In genomic region chr1:155082301-155082940, GRCh38 we compare ENCODE assay signal across 8 cellular contexts. TPM values are rescaled to one million over a fixed set of nuclear protein-coding genes. Genes with fewer than 3 reads are reported as not detected.
DNase-seq lines count a peak whose midpoint lies in the region; ATAC-seq and TF ChIP-seq lines count a peak whose summit lies in the region.
"Had no signal": no experiment of that assay in that cellular context is flagged by ENCODE, and none has a peak within 500 bp of the region (broad histone marks: within the 10 kb centered on the region; RNA-seq: fewer than 3 reads in every experiment).

No MANE protein-coding gene starts in this region.

- H3K4me2 ChIP-seq in Karpas-422 (ENCODE audit: low read depth, low read length, poor library complexity, severe bottlenecking), result peak overlapping the region; percentile 3

- H3K27ac ChIP-seq in Karpas-422 (ENCODE audit: low read length) (no peak overlapping the region), coronary artery (no peak overlapping the region)
- H3K27ac ChIP-seq: pancreas had no signal

- H3K9me3 Mint-ChIP-seq in Calu3 (ENCODE audit: low read depth, unreplicated experiment), result no peaks in the 10 kb centered on the region
- H3K9me3 Mint-ChIP-seq in neural crest cell, result no peaks in the 10 kb centered on the region

- DNase-seq in Calu3 (no peak), Karpas-422 (peak; percentile 62), coronary artery (ENCODE audit: low spot score) (no peak), neural crest cell (ENCODE audit: low read depth, low spot score) (no peak), NCI-H1694 treated with DMSO at 0.1 percent for 48 hours (lab: John Stamatoyannopoulos, UW) (no peak)

- no peaks in the 10 kb centered on the region for H3K9me2 ChIP-seq in Karpas-422 (replicated peaks; ENCODE audit: insufficient read depth, low read length)

- ATAC-seq in GM19324 (IDR thresholded peaks at IDR 0.05; ENCODE audit: low FRiP score, unreplicated experiment) (no peak), HG02588 (IDR thresholded peaks at IDR 0.05; ENCODE audit: unreplicated experiment) (no peak)
- ATAC-seq: pancreas had no signal

- H3K36me3 Mint-ChIP-seq in Calu3 (ENCODE audit: insufficient read depth, unreplicated experiment) (peaks cover 46% of the 10 kb centered on the region), neural crest cell (ENCODE audit: low read depth) (no peaks in the 10 kb centered on the region)

- no peak overlapping the region for H3K27ac Mint-ChIP-seq in Calu3 (ENCODE audit: unreplicated experiment)
- no peak overlapping the region for H3K27ac Mint-ChIP-seq in neural crest cell (ENCODE audit: unreplicated experiment)

- peaks cover 78% of the 10 kb centered on the region for H3K4me1 ChIP-seq in Karpas-422 (ENCODE audit: low read length)

- H3K4me1 Mint-ChIP-seq in Calu3 (ENCODE audit: low read depth, unreplicated experiment) (peaks cover 61% of the 10 kb centered on the region), neural crest cell (peaks cover 43% of the 10 kb centered on the region)

- CTCF ChIA-PET in Calu3 (lab: Charles Lee), result interaction anchor here (1.0 kb wide), 1 partner anchor 65 kb away, joined by 4 read pairs; no protein-coding TSS in a partner anchor

- intact Hi-C loops in Calu3 (cut with micrococcal nuclease; ENCODE audit: unreplicated experiment), result loop anchor here (5.0 kb wide), 1 partner anchor 35 kb away; no protein-coding TSS in a partner anchor

- H4K20me1 ChIP-seq in Karpas-422 (ENCODE audit: insufficient read depth, low read depth, low read length), result 0 out of 2 replicates have a peak, but pooled peaks cover 3% of the 10 kb centered on the region

- no TSS peak for BruUV-seq in Calu3 (replicated peaks; lab: Mats Ljungman, UMichigan)

- H3K27me3 ChIP-seq in Karpas-422 (ENCODE audit: low read length), result no peaks in the 10 kb centered on the region

- H3K4me3 Mint-ChIP-seq in Calu3 (ENCODE audit: low read depth, unreplicated experiment), result peak overlapping the region; percentile 55
- peak overlapping the region; percentile 69 for H3K4me3 Mint-ChIP-seq in neural crest cell

- no peaks in the 10 kb centered on the region for H3K79me2 ChIP-seq in Karpas-422 (ENCODE audit: low read length)

- H3K4me3 ChIP-seq in Karpas-422 (ENCODE audit: low read length) (no peak overlapping the region), coronary artery (peak overlapping the region; percentile 68)

- H3K9me3 ChIP-seq in Karpas-422 (ENCODE audit: low read length), result no peaks in the 10 kb centered on the region
- H3K9me3 ChIP-seq: pancreas had no signal

- H2AFZ ChIP-seq in Karpas-422 (ENCODE audit: low read length), result no peak overlapping the region

- TF ChIP-seq CTCF in Calu3 (IDR thresholded peaks at IDR 0.05; ENCODE audit: unreplicated experiment) (no peak), coronary artery (IDR thresholded peaks at IDR 0.05) (no peak), neural crest cell (conservative IDR thresholded peaks at IDR 0.05) (no peak)

- peaks cover 59% of the 10 kb centered on the region for H3K27me3 Mint-ChIP-seq in Calu3 (ENCODE audit: unreplicated experiment)
- peaks cover 65% of the 10 kb centered on the region for H3K27me3 Mint-ChIP-seq in neural crest cell (ENCODE audit: low read depth)

- H3K9ac ChIP-seq in Karpas-422 (ENCODE audit: low read length), result no peak overlapping the region

- H3K36me3 ChIP-seq in Karpas-422 (ENCODE audit: insufficient read depth, low read length), result no peaks in the 10 kb centered on the region
- H3K36me3 ChIP-seq: pancreas had no signal

RNA-seq across cellular contexts. Expression of gene EFNA3, which starts 3.8 kb away (rescaled TPM):
- total RNA-seq in Calu3 (2022) (1.7 and 3.4 TPM in 2 replicates), neural crest cell (5.6 and 6.6 TPM in 2 replicates)
- 12.2 and 15.7 TPM in 2 replicates for total RNA-seq in Karpas-422 (2014; rRNA removed; shearing (Covaris generic); ENCODE audit: low replicate concordance)

RNA-seq across cellular contexts. Expression of gene EFNA4, which starts 18.9 kb away (rescaled TPM):
- total RNA-seq in Calu3 (2022) (12.6 and 13.9 TPM in 2 replicates), neural crest cell (26.4 and 28.5 TPM in 2 replicates)
- 10.4 and 14.5 TPM in 2 replicates for total RNA-seq in Karpas-422 (2014; rRNA removed; shearing (Covaris generic); ENCODE audit: low replicate concordance)

RNA-seq across cellular contexts. Expression of gene ADAM15, which starts 31.3 kb away (rescaled TPM):
- total RNA-seq in Calu3 (2022) (99.1 and 103 TPM in 2 replicates), neural crest cell (82.2 and 85.1 TPM in 2 replicates)
- 33.6 and 50.0 TPM in 2 replicates for total RNA-seq in Karpas-422 (2014; rRNA removed; shearing (Covaris generic); ENCODE audit: low replicate concordance)

RNA-seq across cellular contexts. Expression of gene EFNA1, which starts 45.3 kb away (rescaled TPM):
- total RNA-seq in Calu3 (2022) (33.7 and 41.7 TPM in 2 replicates), neural crest cell (0.50 and 0.77 TPM in 2 replicates)
- not detected in 2 replicates for total RNA-seq in Karpas-422 (2014; rRNA removed; shearing (Covaris generic); ENCODE audit: low replicate concordance)

RNA-seq across cellular contexts. Expression of gene DCST1, which starts 48.8 kb away (rescaled TPM):
- 0.17 TPM in 1 of 2 replicates, not detected in the other for total RNA-seq in Calu3 (2022)
- total RNA-seq in Karpas-422 (2014; rRNA removed; shearing (Covaris generic); ENCODE audit: low replicate concordance), result not detected in 2 replicates
- not detected in 2 replicates for total RNA-seq in neural crest cell
